ENCODE assay signal across 21 cellular contexts in genomic region chr3:13400114-13400696, GRCh38.
"Had no signal": no experiment of that assay in that cellular context is flagged by ENCODE, and none has a peak within 500 bp of the region (broad histone marks: within the 10 kb centered on the region; RNA-seq: fewer than 3 reads in every experiment).

No MANE protein-coding gene starts in this region.

- ATAC-seq: gastroesophageal sphincter, heart left ventricle, left cardiac atrium, right cardiac atrium had no signal

- FAIRE-seq: TTC549 had no signal

- H3K4me3 Mint-ChIP-seq: activated naive CD8-positive, alpha-beta T cell treated with anti-CD3 and anti-CD28 coated beads, Interleukin-2, amount 10 ng/mL, durations not matched to agents 7 days and 5 days; endodermal cell; naive B cell; stimulated activated naive CD8-positive, alpha-beta T cell treated with anti-CD3 and anti-CD28 coated beads, Interleukin-15, Interleukin-2, amounts not matched to agents 100 ng/mL and 50 ng/mL, for 24 hours had no signal

- H3K9me3 ChIP-seq: esophagus squamous epithelium, heart left ventricle, thyroid gland had no signal

- DNase-seq: activated naive CD4-positive, alpha-beta T cell treated with Interleukin-2 at 50 U/mL for 16 hours; activated naive CD8-positive, alpha-beta T cell treated with anti-CD3 and anti-CD28 coated beads, Interleukin-2, amount 10 ng/mL, durations not matched to agents 7 days and 5 days; activated T-cell treated with anti-CD3 and anti-CD28 coated beads, Interleukin-2, amount 50 U/mL, for 48 hours; amniotic stem cell; cortex of kidney; endodermal cell; esophagus squamous epithelium; heart left ventricle; islet precursor cell; left cardiac atrium; mesendoderm; naive B cell; right cardiac atrium; stimulated activated CD4-positive, alpha-beta T cell treated with anti-CD3 and anti-CD28 coated beads, Interleukin-4, amount 100 ng/mL, for 4 hours; substantia nigra; T-helper 1 cell; thyroid gland had no signal

- H2AFZ ChIP-seq: parathyroid adenoma had no signal

- H3K27me3 ChIP-seq: esophagus squamous epithelium, gastroesophageal sphincter, heart left ventricle, thyroid gland had no signal

- H3K27ac ChIP-seq: esophagus squamous epithelium, gastroesophageal sphincter, heart left ventricle, parathyroid adenoma, thyroid gland had no signal

- H3K27ac Mint-ChIP-seq: activated naive CD8-positive, alpha-beta T cell treated with anti-CD3 and anti-CD28 coated beads, Interleukin-2, amount 10 ng/mL, durations not matched to agents 7 days and 5 days; endodermal cell; stimulated activated naive CD8-positive, alpha-beta T cell treated with anti-CD3 and anti-CD28 coated beads, Interleukin-15, Interleukin-2, amounts not matched to agents 100 ng/mL and 50 ng/mL, for 24 hours had no signal

- H3K4me1 ChIP-seq: esophagus squamous epithelium, gastroesophageal sphincter, heart left ventricle, thyroid gland had no signal

- H3K4me1 Mint-ChIP-seq: endodermal cell had no signal

- H3K4me3 ChIP-seq: esophagus squamous epithelium, gastroesophageal sphincter, heart left ventricle, thyroid gland had no signal

- H3K27me3 Mint-ChIP-seq: activated naive CD8-positive, alpha-beta T cell treated with anti-CD3 and anti-CD28 coated beads, Interleukin-2, amount 10 ng/mL, durations not matched to agents 7 days and 5 days; naive B cell; stimulated activated naive CD8-positive, alpha-beta T cell treated with anti-CD3 and anti-CD28 coated beads, Interleukin-15, Interleukin-2, amounts not matched to agents 100 ng/mL and 50 ng/mL, for 24 hours had no signal

- H3K36me3 ChIP-seq: thyroid gland had no signal

- H3K9me3 Mint-ChIP-seq: activated naive CD8-positive, alpha-beta T cell treated with anti-CD3 and anti-CD28 coated beads, Interleukin-2, amount 10 ng/mL, durations not matched to agents 7 days and 5 days; endodermal cell; stimulated activated naive CD8-positive, alpha-beta T cell treated with anti-CD3 and anti-CD28 coated beads, Interleukin-15, Interleukin-2, amounts not matched to agents 100 ng/mL and 50 ng/mL, for 24 hours had no signal

- H3K9ac ChIP-seq: parathyroid adenoma had no signal
